11 cellular contexts compared by ENCODE assay signal in the genomic region with DNA sequence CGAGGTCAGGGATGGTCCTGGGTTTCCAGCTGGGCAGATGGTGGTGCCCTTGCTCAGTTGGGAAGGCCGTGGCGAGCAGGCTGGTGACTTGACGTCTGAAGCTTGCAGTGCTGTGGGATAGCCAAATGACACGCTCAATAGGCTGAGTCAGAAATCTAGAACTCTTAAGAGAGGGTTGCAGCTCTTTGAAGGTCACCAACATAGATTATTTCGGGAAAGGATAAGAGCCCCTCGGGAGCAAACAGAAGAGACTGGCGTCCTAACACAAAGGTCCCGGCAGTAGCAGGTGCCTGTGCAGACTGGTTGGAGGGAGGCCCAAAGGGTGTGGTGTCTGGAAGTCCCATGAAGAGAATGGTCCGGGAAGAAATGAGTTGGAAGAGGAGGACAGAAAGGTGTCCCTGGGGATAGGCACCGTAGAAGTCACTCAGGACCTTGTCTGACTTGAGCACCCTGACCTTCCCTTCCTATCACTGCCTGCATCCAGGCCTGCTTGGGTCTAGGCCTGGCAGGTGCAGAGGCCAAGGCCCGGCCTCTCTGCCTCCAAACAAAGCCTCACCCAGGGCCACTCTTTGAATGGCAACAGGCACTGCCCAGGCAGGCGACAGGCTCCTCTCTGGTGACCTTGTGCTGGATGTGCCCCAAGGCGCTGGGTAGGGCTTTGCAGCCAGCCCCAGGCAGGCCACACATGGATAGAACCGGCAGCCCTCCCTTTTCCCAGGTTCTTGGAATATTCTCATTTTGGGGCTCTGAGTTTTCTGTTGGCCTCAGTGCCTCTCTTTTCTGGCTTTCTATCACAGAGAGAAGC. TPM values are rescaled to one million over a fixed set of nuclear protein-coding genes. Genes with fewer than 3 reads are reported as not detected.
DNase-seq lines count a peak whose midpoint lies in the region; ATAC-seq and TF ChIP-seq lines count a peak whose summit lies in the region.
"Had no signal": no experiment of that assay in that cellular context is flagged by ENCODE, and none has a peak within 500 bp of the region (broad histone marks: within the 10 kb centered on the region; RNA-seq: fewer than 3 reads in every experiment).

No MANE protein-coding gene starts in this region.

- CTCF ChIA-PET in activated CD4-positive, alpha-beta T cell treated with anti-CD3 and anti-CD28 coated beads for 36 hours (lab: Charles Lee) = interaction anchor here (4.1 kb wide), 1 partner anchor 8 kb away, joined by 32 read pairs; no protein-coding TSS in a partner anchor

- no peaks in the 10 kb centered on the region for H3K9me3 Mint-ChIP-seq in activated CD4-positive, alpha-beta T cell treated with anti-CD3 and anti-CD28 coated beads for 36 hours (ENCODE audit: low read depth)
- H3K9me3 Mint-ChIP-seq: dendritic cell treated with granulocyte-macrophage colony-stimulating factor and Interleukin-4, amounts not matched to agents 40 ng/mL and 50 ng/mL, for 4 days had no signal

- peaks cover 25% of the 10 kb centered on the region for H3K79me2 ChIP-seq in osteoblast (ENCODE audit: insufficient read depth, low read length)

- peak overlapping the region; percentile 15 for H3K27ac Mint-ChIP-seq in activated CD4-positive, alpha-beta T cell treated with anti-CD3 and anti-CD28 coated beads for 36 hours
- H3K27ac Mint-ChIP-seq: dendritic cell treated with granulocyte-macrophage colony-stimulating factor and Interleukin-4, amounts not matched to agents 40 ng/mL and 50 ng/mL, for 4 days had no signal

- intact Hi-C loops in activated CD4-positive, alpha-beta T cell treated with anti-CD3 and anti-CD28 coated beads for 36 hours (cut with DNase I, micrococcal nuclease) = no loop called here
- intact Hi-C loops in Right ventricle myocardium superior (cut with DNase I) (no loop called here), aorta (cut with DNase I) (loop anchor here in 1 of 2 donors (5.0 kb wide), 1 partner anchor 79 kb away; a partner anchor contains a TSS)

- no peaks in the 10 kb centered on the region for H3K27me3 Mint-ChIP-seq in activated CD4-positive, alpha-beta T cell treated with anti-CD3 and anti-CD28 coated beads for 36 hours
- H3K27me3 Mint-ChIP-seq: dendritic cell treated with granulocyte-macrophage colony-stimulating factor and Interleukin-4, amounts not matched to agents 40 ng/mL and 50 ng/mL, for 4 days had no signal

- no peak overlapping the region for H3K4me3 Mint-ChIP-seq in activated CD4-positive, alpha-beta T cell treated with anti-CD3 and anti-CD28 coated beads for 36 hours
- H3K4me3 Mint-ChIP-seq: dendritic cell treated with granulocyte-macrophage colony-stimulating factor and Interleukin-4, amounts not matched to agents 40 ng/mL and 50 ng/mL, for 4 days had no signal

- H4K20me1 ChIP-seq in osteoblast (ENCODE audit: insufficient read depth, low read length) = peaks cover 13% of the 10 kb centered on the region

- no peak for ATAC-seq in activated CD4-positive, alpha-beta T cell treated with anti-CD3 and anti-CD28 coated beads for 36 hours
- ATAC-seq in Right ventricle myocardium superior (ENCODE audit: poor library complexity) (peak; percentile 59), aorta (ENCODE audit: low FRiP score) (peak; percentile 74), HG03378 (IDR thresholded peaks at IDR 0.05; ENCODE audit: unreplicated experiment) (no peak)

- TF ChIP-seq CTCF in osteoblast (IDR thresholded peaks at IDR 0.05; ENCODE audit: extremely low read depth, low read depth, low read length) = no peak

- H3K36me3 Mint-ChIP-seq in activated CD4-positive, alpha-beta T cell treated with anti-CD3 and anti-CD28 coated beads for 36 hours (ENCODE audit: low read depth) = no peaks in the 10 kb centered on the region

- H3K27ac ChIP-seq in osteoblast (ENCODE audit: low read depth, low read length) (peak overlapping the region; percentile 75), aorta (ENCODE audit: low read depth in 1 of 2, low read length in 2 of 2) (peak overlapping the region; percentile 83 to 84)
- H3K27ac ChIP-seq: 22Rv1, SJCRH30 had no signal

- peak overlapping the region; percentile 21 for H3K4me2 ChIP-seq in osteoblast (ENCODE audit: insufficient read depth, low read length)

- H3K4me3 ChIP-seq in osteoblast (ENCODE audit: insufficient read depth, low read length) (no peak overlapping the region), aorta (ENCODE audit: low read length in 2 of 2) (no peak overlapping the region)
- H3K4me3 ChIP-seq: SJCRH30 had no signal

- POLR2A ChIA-PET in activated CD4-positive, alpha-beta T cell treated with anti-CD3 and anti-CD28 coated beads for 36 hours (lab: Charles Lee) = interaction anchor here (0.6 kb wide), 1 partner anchor 10 kb away, joined by 3 read pairs; no protein-coding TSS in a partner anchor

- no peak overlapping the region for H2AFZ ChIP-seq in osteoblast (ENCODE audit: low read length)

- DNase-seq in activated CD4-positive, alpha-beta T cell treated with anti-CD3 and anti-CD28 coated beads for 36 hours = no peak
- no peak for DNase-seq in activated CD4-positive, alpha-beta T cell treated with anti-CD3 and anti-CD28 coated beads, Interleukin-2, amount 50 U/mL, for 48 hours
- DNase-seq in Right ventricle myocardium superior (peak; percentile 64), osteoblast (ENCODE audit: insufficient read length, low spot score, missing footprints) (peak; percentile 84), aorta (peak in 1 of 2 donors; percentile 72), Kasumi-1 (lab: John Stamatoyannopoulos, UW) (no peak), GOT3 (lab: John Stamatoyannopoulos, UW) (no peak)
- DNase-seq: SJCRH30 had no signal

- 10 to 12% methylated on average over 15 of the region's 15 CpGs for WGBS in aorta, 2 donors

- H3K4me1 ChIP-seq in osteoblast (ENCODE audit: insufficient read depth, low read length) = peaks cover 43% of the 10 kb centered on the region
- H3K4me1 ChIP-seq in aorta (ENCODE audit: control insufficient read depth in 1 of 2, insufficient read depth in 2 of 2, low read length in 2 of 2) = peaks cover 9 to 12% of the 10 kb centered on the region in 2 donors
- H3K4me1 ChIP-seq: SJCRH30 had no signal

- H3K4me1 Mint-ChIP-seq in activated CD4-positive, alpha-beta T cell treated with anti-CD3 and anti-CD28 coated beads for 36 hours = peaks cover 17% of the 10 kb centered on the region

- H3K9me3 ChIP-seq in osteoblast (ENCODE audit: low read depth, low read length) = no peaks in the 10 kb centered on the region
- no peaks in the 10 kb centered on the region for H3K9me3 ChIP-seq in aorta (ENCODE audit: control insufficient read depth, low read length)
- H3K9me3 ChIP-seq: SJCRH30 had no signal

- no peaks in the 10 kb centered on the region for H3K36me3 ChIP-seq in osteoblast (ENCODE audit: insufficient read depth, low read length)
- H3K36me3 ChIP-seq in aorta (ENCODE audit: control insufficient read depth in 1 of 2, insufficient read depth in 2 of 2, low read length in 1 of 2) = no peaks in the 10 kb centered on the region
- H3K36me3 ChIP-seq: SJCRH30 had no signal

- H3K27me3 ChIP-seq in osteoblast (ENCODE audit: insufficient read depth, low read length) = no peaks in the 10 kb centered on the region
- no peaks in the 10 kb centered on the region for H3K27me3 ChIP-seq in aorta (ENCODE audit: control insufficient read depth in 1 of 2, insufficient read depth in 2 of 2, low read length in 1 of 2)

RNA-seq across cellular contexts. Expression of a gene that starts 18.6 kb away (rescaled TPM):
- 1 to 10 TPM; 4.5 to 4.6 TPM for total RNA-seq in activated CD4-positive, alpha-beta T cell treated with anti-CD3 and anti-CD28 coated beads for 36 hours
- 180 TPM for total RNA-seq in Right ventricle myocardium superior
- 94.6 and 107 TPM in 2 replicates for total RNA-seq in osteoblast
- 10 to 100 TPM; 80.9 to 85.0 TPM for total RNA-seq in aorta
- 100 to 1,000 TPM; 190 to 247 TPM for polyA plus RNA-seq in aorta

RNA-seq across cellular contexts. Expression of a gene that starts 50.5 kb away (rescaled TPM):
- total RNA-seq in activated CD4-positive, alpha-beta T cell treated with anti-CD3 and anti-CD28 coated beads for 36 hours = 10 to 100 TPM; 33.8 to 37.8 TPM
- total RNA-seq in Right ventricle myocardium superior (8.9 TPM), osteoblast (15.9 and 37.1 TPM in 2 replicates), aorta (10 to 100 TPM in 1 of 2 donors, 1 to 10 TPM in 1; 6.1 to 16.4 TPM)
- 10 to 100 TPM in 1 of 2 donors, 1 to 10 TPM in 1; 2.8 to 15.3 TPM for polyA plus RNA-seq in aorta

Comparison
In these comparisons a context has a peak if more than half of its experiments do, and no peak if none do; other contexts are left out.
1. ATAC-seq: peak in Right ventricle myocardium superior (single experiment) and aorta (single experiment); none in activated CD4-positive, alpha-beta T cell treated with anti-CD3 and anti-CD28 coated beads for 36 hours (single experiment) and HG03378 (single experiment).
2. DNase-seq: peak in Right ventricle myocardium superior (single experiment) and osteoblast (single experiment); none in activated CD4-positive, alpha-beta T cell treated with anti-CD3 and anti-CD28 coated beads for 36 hours (single experiment), activated CD4-positive, alpha-beta T cell treated with anti-CD3 and anti-CD28 coated beads, Interleukin-2, amount 50 U/mL, for 48 hours (0 of 2), Kasumi-1 (0 of 2) and GOT3 (single experiment).
3. RNA of a gene that starts 18.6 kb away (total RNA-seq): 180 TPM in Right ventricle myocardium superior (single experiment), 94.6 to 107 TPM in osteoblast and 80.9 to 85.0 TPM in aorta; 4.5 to 4.6 TPM in activated CD4-positive, alpha-beta T cell treated with anti-CD3 and anti-CD28 coated beads for 36 hours; every median in the first group is over 10 times any median in the second.